In the genomic region with DNA sequence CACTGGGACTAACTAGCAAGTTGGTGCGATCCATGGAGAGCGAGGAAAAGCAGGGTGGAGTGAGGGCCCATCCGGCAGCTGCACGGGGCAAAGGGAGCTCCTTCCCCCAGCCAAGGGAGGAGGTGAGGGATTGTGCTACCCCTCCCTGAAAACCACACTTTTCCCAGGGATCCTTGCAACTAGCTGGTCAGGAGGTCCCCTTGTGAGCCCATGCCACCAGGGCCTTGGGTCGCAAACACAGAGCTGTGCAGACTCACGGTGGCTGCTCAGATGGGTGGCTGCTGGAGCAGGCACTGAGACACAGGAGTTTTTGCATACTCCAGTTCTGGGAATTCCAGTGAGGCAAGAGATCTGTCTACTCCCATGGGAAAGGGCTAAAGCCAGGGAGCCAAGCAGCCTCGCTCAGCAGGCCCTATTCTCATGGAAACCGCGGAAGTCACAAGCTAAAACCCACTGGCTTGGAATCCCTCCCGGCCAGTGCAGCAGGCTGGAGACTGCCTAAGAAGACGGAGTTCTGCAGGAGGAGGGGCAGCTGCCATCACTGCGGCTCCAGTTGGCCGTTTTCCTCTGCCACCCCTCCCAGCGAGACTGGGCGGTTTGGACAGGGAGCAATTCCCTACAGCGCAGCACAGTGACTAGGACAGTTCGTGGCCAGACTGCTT, we compare ENCODE assay signal across 9 cellular contexts. TPM values are rescaled to one million over a fixed set of nuclear protein-coding genes. Genes with fewer than 3 reads are reported as not detected.
DNase-seq lines count a peak whose midpoint lies in the region; ATAC-seq and TF ChIP-seq lines count a peak whose summit lies in the region.
"Had no signal": no experiment of that assay in that cellular context is flagged by ENCODE, and none has a peak within 500 bp of the region (broad histone marks: within the 10 kb centered on the region; RNA-seq: fewer than 3 reads in every experiment).

No MANE protein-coding gene starts in this region.

- peaks cover 12% of the 10 kb centered on the region for H3K9me3 Mint-ChIP-seq in chondrocyte (ENCODE audit: low read depth)

- H3K36me3 ChIP-seq in kidney epithelial cell (ENCODE audit: control insufficient read depth, insufficient read depth, low read length) (no peaks in the 10 kb centered on the region), suprapubic skin (no peaks in the 10 kb centered on the region)

- H3K4me1 Mint-ChIP-seq in chondrocyte (ENCODE audit: low read depth) = peaks cover 14% of the 10 kb centered on the region

- H3K36me3 Mint-ChIP-seq in chondrocyte (ENCODE audit: low read depth) = peaks cover 5% of the 10 kb centered on the region

- no peak overlapping the region for H3K4me3 ChIP-seq in kidney epithelial cell (ENCODE audit: low read depth, low read length)
- H3K4me3 ChIP-seq in suprapubic skin = peak overlapping the region; percentile 10

- TF ChIP-seq CTCF in chondrocyte (IDR thresholded peaks at IDR 0.05) (no peak), kidney epithelial cell (IDR thresholded peaks at IDR 0.05; ENCODE audit: insufficient read depth, low read length, poor library complexity, severe bottlenecking) (no peak), suprapubic skin (IDR thresholded peaks at IDR 0.05) (no peak)

- peak overlapping the region; percentile 36 for H3K4me3 Mint-ChIP-seq in chondrocyte (ENCODE audit: unreplicated experiment)
- H3K4me3 Mint-ChIP-seq: type B pancreatic cell had no signal

- H3K27me3 ChIP-seq in kidney epithelial cell (ENCODE audit: control insufficient read depth, insufficient read depth, low read length) = no peaks in the 10 kb centered on the region
- no peaks in the 10 kb centered on the region for H3K27me3 ChIP-seq in suprapubic skin

- TF ChIP-seq POLR2A in suprapubic skin (IDR thresholded peaks at IDR 0.05) (no peak), erythroblast (IDR thresholded peaks at IDR 0.05; ENCODE audit: low read length) (no peak)

- peak; percentile 47 for DNase-seq in NCI-H146 (lab: John Stamatoyannopoulos, UW)
- DNase-seq in chondrocyte (ENCODE audit: low spot score) = no peak
- peak; percentile 21 for DNase-seq in kidney epithelial cell (ENCODE audit: low read depth)
- no peak for DNase-seq in suprapubic skin (ENCODE audit: low spot score in 2 of 2)
- DNase-seq in erythroblast (lab: John Stamatoyannopoulos, UW) = no peak
- no peak for DNase-seq in T-helper 2 cell
- DNase-seq in cerebellar nuclear complex (lab: John Stamatoyannopoulos, UW) = no peak

- no peak for TF ChIP-seq EP300 in suprapubic skin (IDR thresholded peaks at IDR 0.05)

- no peaks in the 10 kb centered on the region for H3K4me1 ChIP-seq in suprapubic skin

- H3K27ac ChIP-seq in suprapubic skin = peak overlapping the region; percentile 5

- H3K27me3 Mint-ChIP-seq in chondrocyte (ENCODE audit: low read depth) = no peaks in the 10 kb centered on the region

- no peak for ATAC-seq in HG02981 (IDR thresholded peaks at IDR 0.05; ENCODE audit: unreplicated experiment)

- H3K9me3 ChIP-seq in suprapubic skin = peaks cover 6% of the 10 kb centered on the region

- 48% methylated on average over 9 of the region's 17 CpGs for WGBS in suprapubic skin

- peak overlapping the region; percentile 57 for H3K27ac Mint-ChIP-seq in chondrocyte (ENCODE audit: unreplicated experiment)
- H3K27ac Mint-ChIP-seq: type B pancreatic cell had no signal

RNA-seq across cellular contexts. Expression of gene ZNF705A, which starts 10.9 kb away (rescaled TPM):
- not detected in 3 replicates for total RNA-seq in chondrocyte
- not detected in 2 replicates for total RNA-seq in kidney epithelial cell
- not detected for total RNA-seq in suprapubic skin

RNA-seq across cellular contexts. Expression of gene CLEC4A, which starts 22.5 kb away (rescaled TPM):
- total RNA-seq in chondrocyte (0.65 to 1.1 TPM (median 0.99 TPM) in 3 replicates), kidney epithelial cell (0.50 and 0.62 TPM in 2 replicates), suprapubic skin (1 to 10 TPM; 1.1 to 7.2 (median 1.7) TPM)

Comparison
In these comparisons a context has a peak if more than half of its experiments do, and no peak if none do; other contexts are left out.
1. DNase-seq: peak in NCI-H146 (single experiment) and kidney epithelial cell (single experiment); none in chondrocyte (single experiment), suprapubic skin (0 of 2), erythroblast (0 of 2), T-helper 2 cell (0 of 5) and cerebellar nuclear complex (0 of 2).